ENCODE assay signal across 24 cellular contexts in genomic region chr3:135041586-135041985, GRCh38.
"Had no signal": no experiment of that assay in that cellular context is flagged by ENCODE, and none has a peak within 500 bp of the region (broad histone marks: within the 10 kb centered on the region; RNA-seq: fewer than 3 reads in every experiment).

No MANE protein-coding gene starts in this region.

- H3K27me3 ChIP-seq: breast epithelium, dorsolateral prefrontal cortex, esophagus muscularis mucosa, sigmoid colon, stomach, suprapubic skin, tibial nerve had no signal

- DNase-seq: activated CD4-positive, alpha-beta T cell treated with anti-CD3 and anti-CD28 coated beads for 4 hours; activated CD4-positive, alpha-beta T cell treated with anti-CD3 and anti-CD28 coated beads, Interleukin-2, amount 50 U/mL, for 48 hours; activated CD4-positive, CD25-positive, alpha-beta regulatory T cell; activated naive CD4-positive, alpha-beta T cell treated with Interleukin-2 at 50 U/mL for 16 hours; activated naive CD8-positive, alpha-beta T cell treated with anti-CD3 and anti-CD28 coated beads for 36 hours; activated T-cell treated with anti-CD3 and anti-CD28 coated beads, Interleukin-2, amount 50 U/mL, for 48 hours; amniotic stem cell; dorsolateral prefrontal cortex; kidney; lower lobe of right lung; mesendoderm; naive B cell; occipital lobe; retina; sigmoid colon; stimulated activated CD4-positive, alpha-beta T cell treated with anti-CD3 and anti-CD28 coated beads, Interleukin-15, amount 100 ng/mL, for 24 hours; stomach had no signal

- H3K36me3 ChIP-seq: breast epithelium, esophagus muscularis mucosa, lower lobe of right lung, sigmoid colon, stomach, suprapubic skin, tibial nerve had no signal

- H3K4me2 ChIP-seq: smooth muscle cell had no signal

- H3K4me3 ChIP-seq: breast epithelium, dorsolateral prefrontal cortex, esophagus muscularis mucosa, lower lobe of right lung, sigmoid colon, smooth muscle cell, stomach, suprapubic skin, tibial nerve had no signal

- H3K9me3 ChIP-seq: breast epithelium, esophagus muscularis mucosa, lower lobe of right lung, sigmoid colon, stomach, suprapubic skin, tibial nerve had no signal

- ATAC-seq: lower lobe of right lung; stimulated activated memory B cell treated with anti-CD40 and anti-IgM and Interleukin-4, amounts not matched to agents 10 μg/mL and 1 μg/mL and 100 μg/mL, for 72 hours had no signal

- H3K27ac ChIP-seq: breast epithelium, dorsolateral prefrontal cortex, esophagus muscularis mucosa, lower lobe of right lung, sigmoid colon, stomach, suprapubic skin, tibial nerve had no signal

- FAIRE-seq: colon, kidney had no signal

- H3K4me1 ChIP-seq: breast epithelium, esophagus muscularis mucosa, lower lobe of right lung, sigmoid colon, suprapubic skin, tibial nerve had no signal
